ENCODE assay signal across 11 cellular contexts in genomic region chr3:185927501-185928200, GRCh38. TPM values are rescaled to one million over a fixed set of nuclear protein-coding genes. Genes with fewer than 3 reads are reported as not detected.
DNase-seq lines count a peak whose midpoint lies in the region; ATAC-seq, FAIRE-seq and TF ChIP-seq lines count a peak whose summit lies in the region.
"Had no signal": no experiment of that assay in that cellular context is flagged by ENCODE, and none has a peak within 500 bp of the region (broad histone marks: within the 10 kb centered on the region; RNA-seq: fewer than 3 reads in every experiment).

No MANE protein-coding gene starts in this region.

- CTCF ChIA-PET in K562 (lab: Yijun Ruan, JAX; ENCODE audit: low intra/inter-chr PET ratio) = no interaction called here

- H2BK15ac ChIP-seq in mesendoderm (replicated peaks; ENCODE audit: low read depth) = no peak overlapping the region

- H2BK5ac ChIP-seq in mesendoderm (ENCODE audit: low read length) = no peak overlapping the region

- DNase-seq in right cardiac atrium (no peak), cardiac septum (ENCODE audit: low spot score) (no peak), K562 (ENCODE audit: extremely low read depth in 1 of 4, low spot score in 3 of 4) (no peak), mesendoderm (no peak), erythroblast (lab: John Stamatoyannopoulos, UW) (no peak), dorsolateral prefrontal cortex (no peak), NCI-H526 treated with DMSO at 0.1 percent for 48 hours (lab: John Stamatoyannopoulos, UW) (no peak)
- DNase-seq: COR-L47, MG63 had no signal

- TF ChIP-seq POLR2A in K562 (conservative IDR thresholded peaks at IDR 0.05) = no peak; the same call in 1 of the 2 replicates
- TF ChIP-seq POLR2A in erythroblast (IDR thresholded peaks at IDR 0.05; ENCODE audit: low read length) = no peak

- intact Hi-C loops in right cardiac atrium (cut with DNase I) = no loop called here
- intact Hi-C loops in cardiac septum (cut with DNase I) = no loop called here
- intact Hi-C loops in K562 (cut with micrococcal nuclease) = no loop called here
- intact Hi-C loops in dorsolateral prefrontal cortex (cut with DNase I) = loop anchor here in 1 of 2 donors (10.0 kb wide), 1 partner anchor 273 kb away; no protein-coding TSS in a partner anchor

- peak overlapping the region; percentile 22 for H3K4me3 ChIP-seq in right cardiac atrium (ENCODE audit: low read length)
- H3K4me3 ChIP-seq in K562 = no peak overlapping the region
- H3K4me3 ChIP-seq in mesendoderm (ENCODE audit: low read length) = no peak overlapping the region
- peak overlapping the region in 21 of 59 donors; percentile 1 to 100 (median 24) for H3K4me3 ChIP-seq in dorsolateral prefrontal cortex
- H3K4me3 ChIP-seq: MG63 had no signal

- no peak overlapping the region for H2AFZ ChIP-seq in K562 (ENCODE audit: low read depth, low read length)

- H3K27ac ChIP-seq in right cardiac atrium (ENCODE audit: low read length) (no peak overlapping the region), K562 (ENCODE audit: extremely low read depth, low read depth, low read length) (no peak overlapping the region), mesendoderm (ENCODE audit: low read depth, low read length) (no peak overlapping the region), dorsolateral prefrontal cortex (peak overlapping the region in 5 of 59 donors; percentile 3 to 17 (median 8))

- H3K4me1 ChIP-seq in right cardiac atrium (ENCODE audit: control insufficient read depth, insufficient read depth, low read length) = peaks cover 17% of the 10 kb centered on the region
- peaks cover 3 to 45% of the 10 kb centered on the region in 2 experiments; a peak in 4 of 5 replicates for H3K4me1 ChIP-seq in K562 (replicated peaks in 1 of 2; ENCODE audit: control insufficient read depth in 2 of 2, insufficient read depth in 2 of 2, low read length in 2 of 2)
- H3K4me1 ChIP-seq in mesendoderm (ENCODE audit: control insufficient read depth, low read depth, low read length) = peaks cover 14% of the 10 kb centered on the region

- H3K9me3 ChIP-seq in right cardiac atrium (ENCODE audit: control insufficient read depth, low read length) (no peaks in the 10 kb centered on the region), K562 (replicated peaks; ENCODE audit: control insufficient read depth, insufficient read depth, low read depth, low read length) (no peaks in the 10 kb centered on the region)
- H3K9me3 ChIP-seq: MG63 had no signal

- no peak overlapping the region for H3K23ac ChIP-seq in mesendoderm (ENCODE audit: low read length)

- H2BK120ac ChIP-seq in mesendoderm (ENCODE audit: low read depth, low read length) = no peak overlapping the region

- ATAC-seq in right cardiac atrium (no peak), K562 (no peak), HG03025 (IDR thresholded peaks at IDR 0.05; ENCODE audit: low FRiP score, unreplicated experiment) (no peak)
- ATAC-seq: sciatic nerve had no signal

- FAIRE-seq in K562 (lab: Jason Lieb, UNC) = no peak

- TF ChIP-seq CTCF in K562 (IDR thresholded peaks at IDR 0.05 in 2 of 3, conservative IDR thresholded peaks at IDR 0.05 in 1 of 3; ENCODE audit: insufficient read depth in 2 of 3, low read depth in 1 of 3, low read length in 3 of 3) = no peak
- no peak for TF ChIP-seq CTCF in dorsolateral prefrontal cortex (IDR thresholded peaks at IDR 0.05 in 54 of 56, conservative IDR thresholded peaks at IDR 0.05 in 2 of 56; ENCODE audit: low read depth in 1 of 56, partially characterized antibody in 56 of 56)

- no peak overlapping the region for H3K4ac ChIP-seq in mesendoderm (ENCODE audit: low read depth, low read length)

- no peak overlapping the region for H3K9ac ChIP-seq in K562 (ENCODE audit: insufficient read depth in 1 of 2, low read depth in 2 of 2, low read length in 2 of 2)
- H3K9ac ChIP-seq in mesendoderm (ENCODE audit: low read length) = peak overlapping the region; percentile 27

- peak overlapping the region; percentile 43 for H3K56ac ChIP-seq in mesendoderm (ENCODE audit: low read length)

- in situ Hi-C loops in K562 (cut with MboI) = no loop called here

- H3K79me2 ChIP-seq in K562 (ENCODE audit: control insufficient read depth, insufficient read depth, low read length) = peaks cover 100% of the 10 kb centered on the region
- H3K79me2 ChIP-seq in mesendoderm (ENCODE audit: control insufficient read depth, insufficient read depth, low read length) = peaks cover 94% of the 10 kb centered on the region

- TF ChIP-seq RAD21 in K562 (CRISPR knock-in tag; conservative IDR thresholded peaks at IDR 0.05 in 1 of 2, IDR thresholded peaks at IDR 0.05 in 1 of 2) = no peak

- H3K27me3 ChIP-seq in right cardiac atrium (ENCODE audit: control insufficient read depth, insufficient read depth) (no peaks in the 10 kb centered on the region), K562 (ENCODE audit: control insufficient read depth in 2 of 2, insufficient read depth in 2 of 2, low read length in 2 of 2) (no peaks in the 10 kb centered on the region), mesendoderm (ENCODE audit: insufficient read depth, low read length, poor library complexity) (no peaks in the 10 kb centered on the region), dorsolateral prefrontal cortex (no peaks in the 10 kb centered on the region)
- H3K27me3 ChIP-seq: MG63 had no signal

- H3K79me1 ChIP-seq in mesendoderm (ENCODE audit: low read length) = no peaks in the 10 kb centered on the region

- H3K18ac ChIP-seq in mesendoderm (ENCODE audit: low read length) = no peak overlapping the region

- H4K20me1 ChIP-seq in K562 (replicated peaks; ENCODE audit: control insufficient read depth, insufficient read depth, low read length) = peaks cover 84% of the 10 kb centered on the region

- no peak overlapping the region for H2AK5ac ChIP-seq in mesendoderm (ENCODE audit: low read length)

- H3K4me2 ChIP-seq in K562 (ENCODE audit: insufficient read depth, low read length) = no peak overlapping the region
- no peak overlapping the region for H3K4me2 ChIP-seq in mesendoderm (ENCODE audit: low read length)

- WGBS in right cardiac atrium = 12% methylated on average over 1 of the region's 1 CpG
- 76% methylated on average over 1 of the region's 1 CpG for WGBS in K562 (ENCODE audit: insufficient coverage, low coverage, missing lambda C conversion rate)
- WGBS in mesendoderm (ENCODE audit: extremely low coverage, insufficient coverage, low lambda C conversion rate) = no CpG with 5 or more reads among the region's 1 CpG

- no peak overlapping the region for H4K5ac ChIP-seq in mesendoderm (ENCODE audit: low read length)

- BruUV-seq in K562 (replicated peaks; lab: Mats Ljungman, UMichigan) = no TSS peak

- no peak overlapping the region for H4K8ac ChIP-seq in mesendoderm (ENCODE audit: low read depth, low read length)

- POLR2A ChIA-PET in K562 (lab: Yijun Ruan, JAX) = interaction anchor here (0.6 to 6.0 kb wide), 4 partner anchors 9 to 332 kb away, joined by 3 to 61 read pairs (median 31); partner anchors contain the start of gene TRA2B

- H3K36me3 ChIP-seq in K562 (ENCODE audit: control insufficient read depth, insufficient read depth, low read length) (peaks cover 99% of the 10 kb centered on the region), mesendoderm (ENCODE audit: control insufficient read depth, insufficient read depth, low read length) (peaks cover 8% of the 10 kb centered on the region)

- H3K9me1 ChIP-seq in K562 (ENCODE audit: control insufficient read depth, insufficient read depth, low read length) = peaks cover 3% of the 10 kb centered on the region

- no peak for TF ChIP-seq EP300 in K562 (IDR thresholded peaks at IDR 0.05; ENCODE audit: low read length)

TF ChIP-seq in K562, 482 proteins besides CTCF, POLR2A, EP300 and RAD21 (continues in another document):
- 0 out of 2 replicates have a peak, but pooled peaks have one; percentile 7 for TF ChIP-seq POLR2G (IDR thresholded peaks at IDR 0.05; ENCODE audit: low read depth, low read length)
- 0 out of 2 replicates have a peak, but pooled peaks have one; percentile 26 for TF ChIP-seq PML (IDR thresholded peaks at IDR 0.05; ENCODE audit: low read length)
- no peak for TF ChIP-seq ATF3 (IDR thresholded peaks at IDR 0.05)
- TF ChIP-seq ATF3 (CRISPR knock-in tag; conservative IDR thresholded peaks at IDR 0.05) = peak; percentile 57; the same call in 1 of the 2 replicates

RNA-seq across cellular contexts. Expression of gene TRA2B, which starts 10.2 kb away (rescaled TPM):
- total RNA-seq in right cardiac atrium (10 to 100 TPM; 50.5 to 79.7 (median 53.2) TPM), cardiac septum (62.1 TPM), K562 (2014; rRNA removed) (345 and 451 TPM in 2 replicates), K562 (2014; rRNA removed; fragmentation: Illumina TruSeq; extraction: Trizol) (278 and 286 TPM in 2 replicates), K562 (2015; rRNA removed; fragmentation: Illumina TruSeq; extraction: Trizol) (385 and 411 TPM in 2 replicates), K562 (2021) (244 and 254 TPM in 2 replicates), dorsolateral prefrontal cortex (100 to 1,000 TPM in 21 of 120 experiments, 10 to 100 TPM in 99; 66.0 to 127 (median 89.1) TPM)
- polyA plus RNA-seq in right cardiac atrium (45.8 TPM), K562 (2011; rRNA removed) (224 and 295 TPM in 2 replicates), K562 (2014; fragmentation: Illumina TruSeq; extraction: Trizol) (285 and 300 TPM in 2 replicates), K562 (2014; fragmentation: Nextera tagmentation; extraction: Ambion mirVana) (100 to 1,000 TPM; 105 to 132 TPM), K562 (2014; rRNA removed) (260 and 286 TPM in 2 replicates)
- 267 and 677 TPM in 2 replicates for total RNA-seq in K562 (2011; cell fraction: chromatin; rRNA removed; ENCODE audit: low replicate concordance)
- total RNA-seq in K562 (2011; cell fraction: nucleolus; rRNA removed) = 155 and 196 TPM in 2 replicates
- total RNA-seq in K562 (2011; cell fraction: nucleoplasm; rRNA removed) = 358 and 568 TPM in 2 replicates
- 154 and 160 TPM in 2 replicates for polyA plus RNA-seq in K562 (2011; cell fraction: cytosol; rRNA removed)
- polyA plus RNA-seq in K562 (2011; cell fraction: nucleus; rRNA removed) = 311 and 318 TPM in 2 replicates
- polyA plus RNA-seq in K562 (2012) = 166 and 283 TPM in 2 replicates
- 355 and 364 TPM in 2 replicates for polyA minus RNA-seq in K562 (2011; rRNA and poly(A)+ RNA removed)
- polyA minus RNA-seq in K562 (2011; cell fraction: cytosol; rRNA and poly(A)+ RNA removed) = 218 and 232 TPM in 2 replicates
- polyA minus RNA-seq in K562 (2011; cell fraction: nucleus; rRNA and poly(A)+ RNA removed) = 402 and 570 TPM in 2 replicates
- polyA plus RNA-seq in mesendoderm (2013, experiment 1 of 2) = 384 TPM
- polyA plus RNA-seq in mesendoderm (2013, experiment 2 of 2) = 371 TPM
